In the genomic region with DNA sequence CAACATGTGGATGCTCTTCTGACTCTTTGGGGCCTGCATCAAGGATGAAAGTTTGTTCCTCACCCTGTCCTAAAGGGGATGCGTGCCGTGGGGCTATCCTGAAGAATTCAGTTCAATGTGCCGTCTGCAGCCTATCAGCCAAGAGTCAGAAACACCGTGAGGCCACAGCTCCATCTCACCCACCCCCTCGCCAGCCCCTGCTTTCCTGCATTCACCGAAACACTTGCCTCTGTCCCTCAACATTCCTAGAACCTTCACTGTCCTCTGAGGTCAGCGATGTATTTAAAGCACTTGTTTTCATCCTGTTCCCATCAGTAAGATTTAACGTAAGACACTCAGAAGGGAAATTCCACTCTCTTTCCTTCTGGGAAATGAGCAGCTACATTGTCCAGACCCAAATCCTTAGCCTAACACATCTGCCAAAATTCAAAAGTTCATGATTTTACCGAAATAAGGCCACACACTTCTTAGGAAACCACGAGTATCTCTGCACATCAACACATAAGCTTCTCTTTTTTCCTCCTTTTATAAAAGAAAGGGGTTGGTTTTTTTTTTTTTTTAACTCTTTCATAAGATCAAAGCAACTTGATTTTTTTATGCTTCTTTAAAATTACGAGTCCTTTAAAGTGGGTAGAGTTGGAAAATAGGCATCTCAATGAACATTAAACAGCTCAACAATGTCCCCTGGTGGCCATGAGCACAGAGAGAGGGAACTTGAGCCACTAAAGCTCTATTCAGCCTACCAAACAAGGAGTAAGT, we compare ENCODE assay signal across 8 cellular contexts.
DNase-seq lines count a peak whose midpoint lies in the region; ATAC-seq and TF ChIP-seq lines count a peak whose summit lies in the region.

No MANE protein-coding gene starts in this region.

- CTCF ChIA-PET in activated CD8-positive, alpha-beta memory T cell treated with anti-CD3 and anti-CD28 coated beads, Interleukin-2, amount 10 ng/mL, durations not matched to agents 7 days and 5 days (lab: Charles Lee), result interaction anchor here (0.6 to 3.7 kb wide), 43 partner anchors 9 to 476 kb away, joined by 3 to 32 read pairs (median 4); a partner anchor contains a TSS

- H3K4me1 Mint-ChIP-seq in HFFc6 (ENCODE audit: low read depth), result peaks cover 40% of the 10 kb centered on the region
- H3K4me1 Mint-ChIP-seq in activated CD8-positive, alpha-beta memory T cell treated with anti-CD3 and anti-CD28 coated beads, Interleukin-2, amount 10 ng/mL, durations not matched to agents 7 days and 5 days, result peaks cover 18% of the 10 kb centered on the region
- peaks cover 26% of the 10 kb centered on the region for H3K4me1 Mint-ChIP-seq in endothelial cell (ENCODE audit: unreplicated experiment)

- peak; percentile 97 for TF ChIP-seq CTCF in HFFc6 (IDR thresholded peaks at IDR 0.05)
- TF ChIP-seq CTCF in endothelial cell (IDR thresholded peaks at IDR 0.05; ENCODE audit: unreplicated experiment), result peak; percentile 59

- peaks cover 6% of the 10 kb centered on the region for H3K36me3 Mint-ChIP-seq in HFFc6 (ENCODE audit: low read depth)
- H3K36me3 Mint-ChIP-seq in activated CD8-positive, alpha-beta memory T cell treated with anti-CD3 and anti-CD28 coated beads, Interleukin-2, amount 10 ng/mL, durations not matched to agents 7 days and 5 days, result peaks cover 17% of the 10 kb centered on the region
- no peaks in the 10 kb centered on the region for H3K36me3 Mint-ChIP-seq in endothelial cell (ENCODE audit: low read depth, unreplicated experiment)

- H3K27ac Mint-ChIP-seq in HFFc6, result peak overlapping the region; percentile 90
- H3K27ac Mint-ChIP-seq in activated CD8-positive, alpha-beta memory T cell treated with anti-CD3 and anti-CD28 coated beads, Interleukin-2, amount 10 ng/mL, durations not matched to agents 7 days and 5 days, result no peak overlapping the region
- H3K27ac Mint-ChIP-seq in endothelial cell (ENCODE audit: unreplicated experiment), result peak overlapping the region; percentile 50

- DNase-seq in DMS153 treated with DMSO at 0.1 percent for 48 hours (lab: John Stamatoyannopoulos, UW; ENCODE audit: unreplicated experiment) (peak; percentile 40), HFFc6 (peak; percentile 73), NCI-H748 (lab: John Stamatoyannopoulos, UW; ENCODE audit: unreplicated experiment) (peak; percentile 61), endothelial cell (ENCODE audit: low spot score) (peak; percentile 54), myocyte (ENCODE audit: low read depth) (peak; percentile 100)
- DNase-seq in activated CD8-positive, alpha-beta memory T cell treated with anti-CD3 and anti-CD28 coated beads, Interleukin-2, amount 10 ng/mL, durations not matched to agents 7 days and 5 days, result peak; percentile 74
- peak; percentile 38 to 64 for DNase-seq in stimulated activated CD8-positive, alpha-beta memory T cell treated with anti-CD3 and anti-CD28 coated beads, Interleukin-7, amount 100 ng/mL, for 4 hours (ENCODE audit: low read depth in 2 of 2)

- H3K4me3 Mint-ChIP-seq in HFFc6 (peak overlapping the region; percentile 65), endothelial cell (ENCODE audit: unreplicated experiment) (no peak overlapping the region)
- no peak overlapping the region for H3K4me3 Mint-ChIP-seq in activated CD8-positive, alpha-beta memory T cell treated with anti-CD3 and anti-CD28 coated beads, Interleukin-2, amount 10 ng/mL, durations not matched to agents 7 days and 5 days

- ATAC-seq in activated CD8-positive, alpha-beta memory T cell treated with anti-CD3 and anti-CD28 coated beads, Interleukin-2, amount 10 ng/mL, durations not matched to agents 7 days and 5 days, result peak; percentile 61
- no peak for ATAC-seq in GM21526 (IDR thresholded peaks at IDR 0.05; ENCODE audit: low FRiP score, unreplicated experiment)

- no peaks in the 10 kb centered on the region; the same call in 1 of the 2 replicates for H3K27me3 Mint-ChIP-seq in HFFc6 (ENCODE audit: insufficient read depth)
- H3K27me3 Mint-ChIP-seq in activated CD8-positive, alpha-beta memory T cell treated with anti-CD3 and anti-CD28 coated beads, Interleukin-2, amount 10 ng/mL, durations not matched to agents 7 days and 5 days, result peaks cover 3% of the 10 kb centered on the region
- H3K27me3 Mint-ChIP-seq in endothelial cell (ENCODE audit: unreplicated experiment), result peaks cover 2% of the 10 kb centered on the region

- H3K9me3 Mint-ChIP-seq in HFFc6, result no peaks in the 10 kb centered on the region
- no peaks in the 10 kb centered on the region for H3K9me3 Mint-ChIP-seq in activated CD8-positive, alpha-beta memory T cell treated with anti-CD3 and anti-CD28 coated beads, Interleukin-2, amount 10 ng/mL, durations not matched to agents 7 days and 5 days (ENCODE audit: low read depth)
- H3K9me3 Mint-ChIP-seq in endothelial cell (ENCODE audit: unreplicated experiment), result no peaks in the 10 kb centered on the region

Comparison
In these comparisons a context has a peak if more than half of its experiments do, and no peak if none do; other contexts are left out.
1. DNase-seq: peak in every context shown above with its lines; median percentile 100 in myocyte; 74 in activated CD8-positive, alpha-beta memory T cell treated with anti-CD3 and anti-CD28 coated beads, Interleukin-2, amount 10 ng/mL, durations not matched to agents 7 days and 5 days; 73 in HFFc6; 61 in NCI-H748; 54 in endothelial cell; 51 in stimulated activated CD8-positive, alpha-beta memory T cell treated with anti-CD3 and anti-CD28 coated beads, Interleukin-7, amount 100 ng/mL, for 4 hours; 40 in DMS153 treated with DMSO at 0.1 percent for 48 hours.